Comparison of ENCODE assay signal across 12 cellular contexts in the genomic region with DNA sequence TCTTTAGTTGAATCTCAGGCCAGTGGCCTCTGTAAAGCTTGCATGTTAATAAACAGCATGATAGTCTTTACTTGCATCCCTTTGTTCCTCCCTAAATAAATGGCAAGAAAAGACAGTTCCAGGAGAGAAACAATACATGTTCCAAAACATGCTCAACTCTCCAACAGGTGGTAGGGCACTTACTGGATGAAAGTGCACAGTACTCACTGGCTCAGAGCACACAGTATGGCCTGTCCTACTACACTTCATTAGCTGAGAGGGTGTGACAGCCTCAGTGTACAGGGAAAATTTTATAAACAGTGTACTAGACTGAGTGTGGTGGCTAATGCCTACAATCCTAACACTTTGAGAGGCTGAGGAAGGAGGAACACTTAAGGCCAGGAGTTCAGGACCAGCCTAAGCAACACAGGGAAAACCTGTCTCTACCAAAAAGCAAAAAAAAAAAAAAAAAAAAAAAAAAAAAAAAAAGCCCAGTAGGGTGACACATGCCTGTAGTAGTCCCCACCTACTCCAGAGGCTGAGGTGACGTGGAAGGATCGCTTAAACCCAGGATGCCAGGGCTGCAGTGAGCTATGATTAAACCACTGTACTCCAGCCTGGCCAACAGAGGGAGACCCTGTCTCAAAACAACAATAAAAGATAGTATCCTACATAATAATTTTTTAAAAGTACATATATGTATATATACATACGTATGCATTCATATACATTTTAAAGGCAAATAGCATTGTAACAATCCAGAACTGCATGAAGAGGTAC. TPM values are rescaled to one million over a fixed set of nuclear protein-coding genes. Genes with fewer than 3 reads are reported as not detected.
DNase-seq lines count a peak whose midpoint lies in the region; ATAC-seq, FAIRE-seq and TF ChIP-seq lines count a peak whose summit lies in the region.
"Had no signal": no experiment of that assay in that cellular context is flagged by ENCODE, and none has a peak within 500 bp of the region (broad histone marks: within the 10 kb centered on the region; RNA-seq: fewer than 3 reads in every experiment).

No MANE protein-coding gene starts in this region.

- CTCF ChIA-PET in GM12878 (lab: Yijun Ruan, JAX), result interaction anchor here (1.0 to 1.5 kb wide), 3 partner anchors 10 to 159 kb away, joined by 3 to 6 read pairs (median 4); no protein-coding TSS in a partner anchor

- H3K9ac ChIP-seq in Loucy (ENCODE audit: low read depth, low read length, poor library complexity, severe bottlenecking) (no peak overlapping the region), GM12878 (ENCODE audit: control insufficient read depth, insufficient read depth, low read length) (no peak overlapping the region)

- no peaks in the 10 kb centered on the region for H3K36me3 Mint-ChIP-seq in neural crest cell (ENCODE audit: low read depth)

- DNase-seq in activated CD4-positive, alpha-beta T cell treated with anti-CD3 and anti-CD28 coated beads for 4 hours, result peak; percentile 4 to 18
- DNase-seq in activated CD4-positive, alpha-beta T cell treated with anti-CD3 and anti-CD28 coated beads for 1 hour, result no peak
- DNase-seq in GM12878 (ENCODE audit: low read depth, low spot score) (no peak), neural crest cell (ENCODE audit: low read depth, low spot score) (no peak), KBM-7 (no peak), NCI-H1930 (lab: John Stamatoyannopoulos, UW) (no peak)
- DNase-seq: activated B cell treated with CpG ODN at 0.5 μM for 24 hours, NCI-H1105 had no signal

- H3F3A ChIP-seq in Loucy (ENCODE audit: low read depth), result no peaks in the 10 kb centered on the region

- H3K4me3 Mint-ChIP-seq in neural crest cell, result no peak overlapping the region
- H3K4me3 Mint-ChIP-seq: activated B cell treated with CpG ODN at 0.5 μM for 24 hours; dendritic cell treated with granulocyte-macrophage colony-stimulating factor and Interleukin-4, amounts not matched to agents 40 ng/mL and 50 ng/mL, for 4 days had no signal

- peaks cover 3% of the 10 kb centered on the region for H3K4me1 ChIP-seq in Loucy (ENCODE audit: insufficient read depth, low read length, poor library complexity, severe bottlenecking)
- H3K4me1 ChIP-seq in GM12878 (ENCODE audit: control insufficient read depth, insufficient read depth, low read length), result no peaks in the 10 kb centered on the region

- peaks cover 29% of the 10 kb centered on the region; the same call in 1 of the 2 replicates for H3K36me3 ChIP-seq in Loucy (ENCODE audit: insufficient read depth, low read length)
- peaks cover 0 to 2% of the 10 kb centered on the region in 2 experiments; a peak in 2 of 4 replicates for H3K36me3 ChIP-seq in GM12878 (ENCODE audit: control insufficient read depth in 2 of 2, insufficient read depth in 2 of 2, low read length in 1 of 2)

- TF ChIP-seq POLR2A in GM12878 (IDR thresholded peaks at IDR 0.05; ENCODE audit: low read depth, low read length), result no peak

- no peaks in the 10 kb centered on the region for H3K27me3 Mint-ChIP-seq in neural crest cell (ENCODE audit: low read depth)
- H3K27me3 Mint-ChIP-seq: activated B cell treated with CpG ODN at 0.5 μM for 24 hours; dendritic cell treated with granulocyte-macrophage colony-stimulating factor and Interleukin-4, amounts not matched to agents 40 ng/mL and 50 ng/mL, for 4 days had no signal

- H3K9me3 ChIP-seq in Loucy (ENCODE audit: insufficient read depth, low read depth, low read length) (no peaks in the 10 kb centered on the region), GM12878 (replicated peaks; ENCODE audit: control insufficient read depth, insufficient read depth, low read length) (no peaks in the 10 kb centered on the region)

- H2AFZ ChIP-seq in Loucy (ENCODE audit: low read length), result no peak overlapping the region
- no peak overlapping the region for H2AFZ ChIP-seq in GM12878 (ENCODE audit: control insufficient read depth, low read depth, low read length)

- TF ChIP-seq CTCF in Loucy (conservative IDR thresholded peaks at IDR 0.05; ENCODE audit: low read length) (peak; percentile 38; the same call in 1 of the 2 replicates), GM12878 (IDR thresholded peaks at IDR 0.05 in 2 of 3, conservative IDR thresholded peaks at IDR 0.05 in 1 of 3; ENCODE audit: control insufficient read depth in 2 of 3, extremely low read depth in 1 of 3, insufficient read depth in 1 of 3, low read depth in 3 of 3, low read length in 3 of 3) (no peak; a peak in 1 of 6 replicates), neural crest cell (conservative IDR thresholded peaks at IDR 0.05) (peak; percentile 32)

- no peaks in the 10 kb centered on the region for H3K27me3 ChIP-seq in Loucy (ENCODE audit: insufficient read depth, low read length, poor library complexity, severe bottlenecking)
- H3K27me3 ChIP-seq in GM12878 (replicated peaks in 1 of 2; ENCODE audit: control insufficient read depth in 2 of 2, insufficient read depth in 2 of 2, low read length in 1 of 2), result no peaks in the 10 kb centered on the region

- no peak for ATAC-seq in GM12878
- ATAC-seq in HG03139 (IDR thresholded peaks at IDR 0.05; ENCODE audit: unreplicated experiment), result no peak

- FAIRE-seq in GM12878 (lab: Jason Lieb, UNC), result no peak
- FAIRE-seq: islet of Langerhans had no signal

- H3K27ac Mint-ChIP-seq in neural crest cell (ENCODE audit: unreplicated experiment), result no peak overlapping the region
- H3K27ac Mint-ChIP-seq: activated B cell treated with CpG ODN at 0.5 μM for 24 hours; dendritic cell treated with granulocyte-macrophage colony-stimulating factor and Interleukin-4, amounts not matched to agents 40 ng/mL and 50 ng/mL, for 4 days had no signal

- peak; percentile 32; the same call in 1 of the 2 replicates for TF ChIP-seq RAD21 in GM12878 (IDR thresholded peaks at IDR 0.05; ENCODE audit: insufficient read depth, low read depth, low read length)

- RAD21 ChIA-PET in GM12878 (lab: Charles Lee; ENCODE audit: unreplicated experiment), result interaction anchor here (0.7 to 2.2 kb wide), 6 partner anchors 10 to 160 kb away, joined by 3 to 6 read pairs (median 4); no protein-coding TSS in a partner anchor

- POLR2A ChIA-PET in GM12878 (lab: Charles Lee), result no interaction called here

- WGBS in GM12878 (ENCODE audit: insufficient coverage, insufficient replicate concordance, low lambda C conversion rate, missing lambda C conversion rate), result 98% methylated on average over 3 of the region's 3 CpGs

- no peak overlapping the region for H3K4me2 ChIP-seq in Loucy (ENCODE audit: low read depth, low read length, poor library complexity, severe bottlenecking)
- H3K4me2 ChIP-seq in GM12878 (ENCODE audit: control insufficient read depth, insufficient read depth), result no peak overlapping the region

- H3K4me3 ChIP-seq in Loucy (ENCODE audit: low read length, poor library complexity, severe bottlenecking) (no peak overlapping the region), GM12878 (no peak overlapping the region)

- in situ Hi-C loops in GM12878 (cut with MboI), result loop anchor here (25.0 kb wide), 1 partner anchor 668 kb away; no protein-coding TSS in a partner anchor
- in situ Hi-C loops in KBM-7 (cut with MboI; ENCODE audit: low pct_unique_long_range_greater_than_20kb, low sequenced_read_pairs), result loop anchor here (25.0 kb wide), 1 partner anchor 168 kb away; a partner anchor contains a TSS

- no peak overlapping the region for H3K27ac ChIP-seq in GM12878 (ENCODE audit: control insufficient read depth, insufficient read depth)

- SMC1A ChIA-PET in GM12878 (lab: Charles Lee; ENCODE audit: uncharacterized antibody, unreplicated experiment), result interaction anchor here (0.7 to 1.1 kb wide), 3 partner anchors 28 to 160 kb away, joined by 3 to 5 read pairs (median 3); no protein-coding TSS in a partner anchor

- H3K9me2 ChIP-seq in Loucy (replicated peaks; ENCODE audit: low read depth, low read length), result no peaks in the 10 kb centered on the region

- no peaks in the 10 kb centered on the region for H3K9me3 Mint-ChIP-seq in neural crest cell
- H3K9me3 Mint-ChIP-seq: activated B cell treated with CpG ODN at 0.5 μM for 24 hours; dendritic cell treated with granulocyte-macrophage colony-stimulating factor and Interleukin-4, amounts not matched to agents 40 ng/mL and 50 ng/mL, for 4 days had no signal

- peaks cover 68% of the 10 kb centered on the region for H3K79me2 ChIP-seq in Loucy (ENCODE audit: insufficient read depth, low read length)
- H3K79me2 ChIP-seq in GM12878 (ENCODE audit: control insufficient read depth, insufficient read depth, low read length), result no peaks in the 10 kb centered on the region; the same call in 1 of the 2 replicates

- intact Hi-C loops in GM12878 (cut with micrococcal nuclease; ENCODE audit: unreplicated experiment), result loop anchor here (5.0 kb wide), 1 partner anchor 663 kb away; no protein-coding TSS in a partner anchor

- TF ChIP-seq EP300 in GM12878 (IDR thresholded peaks at IDR 0.05; ENCODE audit: borderline replicate concordance in 1 of 2, control insufficient read depth in 1 of 2, low read depth in 2 of 2, low read length in 2 of 2), result no peak

- H3K4me1 Mint-ChIP-seq in neural crest cell, result peaks cover 19% of the 10 kb centered on the region

- peaks cover 19% of the 10 kb centered on the region for H4K20me1 ChIP-seq in Loucy (ENCODE audit: insufficient read depth, low read length, poor library complexity, severe bottlenecking)
- H4K20me1 ChIP-seq in GM12878 (ENCODE audit: control insufficient read depth, insufficient read depth), result no peaks in the 10 kb centered on the region; the same call in 1 of the 2 replicates

- no TSS peak for BruUV-seq in GM12878 (replicated peaks; lab: Mats Ljungman, UMichigan)

TF ChIP-seq in GM12878, 131 proteins besides CTCF, POLR2A, EP300 and RAD21:
- TF ChIP-seq JUND (IDR thresholded peaks at IDR 0.05; ENCODE audit: low read depth, low read length), result no peak
- TF ChIP-seq BRCA1 (IDR thresholded peaks at IDR 0.05; ENCODE audit: low read depth, low read length), result no peak
- TF ChIP-seq BACH1 (IDR thresholded peaks at IDR 0.05; ENCODE audit: borderline replicate concordance), result no peak
TF ChIP-seq in GM12878: peak in this region for 0.

RNA-seq across cellular contexts. Expression of a gene that starts 51.9 kb away (rescaled TPM):
- total RNA-seq in GM12878 (2013; cell fraction: nucleolus; rRNA removed), result 108 TPM in 2 replicates
- total RNA-seq in GM12878 (2014; rRNA removed) (6.9 and 8.6 TPM in 2 replicates), GM12878 (2014; rRNA removed; fragmentation: Illumina TruSeq; extraction: Trizol) (12.7 and 13.2 TPM in 2 replicates), GM12878 (2021) (14.5 and 16.1 TPM in 2 replicates), neural crest cell (35.5 and 40.6 TPM in 2 replicates)
- polyA plus RNA-seq in GM12878 (2011; ENCODE audit: low read depth), result 2.0 TPM
- polyA plus RNA-seq in GM12878 (2011; rRNA removed) (19.6 and 24.1 TPM in 2 replicates), GM12878 (2014; fragmentation: Illumina TruSeq; extraction: Trizol) (16.4 and 23.6 TPM in 2 replicates), GM12878 (2014; fragmentation: Nextera tagmentation; extraction: Ambion mirVana) (1 to 10 TPM; 2.1 TPM), GM12878 (2014; rRNA removed) (7.2 and 8.5 TPM in 2 replicates), GM12878 (2016; fragmentation: Nextera tagmentation; extraction: Ambion mirVana) (1 to 10 TPM; 2.6 to 4.5 TPM)
- 11.9 and 12.1 TPM in 2 replicates for polyA plus RNA-seq in GM12878 (2011; cell fraction: cytosol; rRNA removed)
- 40.7 and 49.0 TPM in 2 replicates for polyA plus RNA-seq in GM12878 (2011; cell fraction: nucleus; rRNA removed)
- polyA plus RNA-seq in GM12878 (2012), result 3.5 and 7.5 TPM in 2 replicates
- polyA minus RNA-seq in GM12878 (2011; rRNA and poly(A)+ RNA removed), result 43.5 and 50.5 TPM in 2 replicates
- polyA minus RNA-seq in GM12878 (2011; cell fraction: cytosol; rRNA and poly(A)+ RNA removed), result 9.8 and 17.9 TPM in 2 replicates
- 28.5 and 42.9 TPM in 2 replicates for polyA minus RNA-seq in GM12878 (2011; cell fraction: nucleus; rRNA and poly(A)+ RNA removed)

Comparison
In these comparisons a context has a peak if more than half of its experiments do, and no peak if none do; other contexts are left out.
1. DNase-seq: peak in activated CD4-positive, alpha-beta T cell treated with anti-CD3 and anti-CD28 coated beads for 4 hours (2 of 2); none in activated CD4-positive, alpha-beta T cell treated with anti-CD3 and anti-CD28 coated beads for 1 hour (single experiment), GM12878 (single experiment), neural crest cell (single experiment), KBM-7 (single experiment) and NCI-H1930 (0 of 2).
2. CTCF ChIP-seq: peak in Loucy (single experiment) and neural crest cell (single experiment); none in GM12878 (0 of 3).